8 cellular contexts compared by ENCODE assay signal in the genomic region with DNA sequence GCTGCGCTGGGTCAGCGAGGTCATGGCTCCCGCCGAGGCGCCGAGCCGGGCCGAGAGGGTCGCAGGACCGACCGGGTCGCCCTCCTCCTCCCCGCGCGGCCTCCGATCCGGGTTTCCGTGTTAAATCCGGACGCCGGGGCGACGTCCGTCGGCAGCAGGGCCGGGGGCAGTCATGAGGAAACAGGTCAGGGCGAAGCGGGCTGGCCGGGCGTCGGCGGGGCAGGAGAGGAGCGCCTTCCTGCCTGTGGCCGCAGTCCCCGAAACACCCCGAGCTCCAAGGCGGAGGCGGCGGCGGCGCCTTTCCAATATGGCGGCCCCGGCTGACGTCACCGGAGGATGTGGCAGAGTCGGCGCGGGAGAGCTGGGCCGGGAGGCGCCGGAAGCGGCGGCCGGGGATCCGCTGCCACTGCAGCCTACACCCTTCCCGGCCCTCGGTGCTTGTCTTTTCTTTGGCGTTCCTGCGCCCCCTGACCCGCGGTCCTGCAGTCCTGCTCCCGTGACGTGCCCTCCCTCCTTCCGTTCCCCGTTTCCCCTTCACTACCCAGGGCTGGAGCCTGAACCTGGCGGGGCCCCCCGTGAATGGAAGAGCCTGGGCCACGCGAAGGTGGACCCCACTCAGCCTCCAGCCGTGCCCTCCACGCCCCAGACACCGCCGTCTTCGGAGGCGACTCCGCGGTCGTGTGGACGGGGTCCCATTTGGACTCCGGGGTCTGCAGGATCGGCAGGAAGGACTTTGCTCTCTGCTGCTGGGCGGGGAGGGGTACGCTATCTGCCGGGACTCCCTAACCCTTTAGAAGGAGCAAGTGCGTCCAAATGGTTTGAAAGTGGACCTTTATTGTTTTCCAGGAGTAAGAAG. TPM values are rescaled to one million over a fixed set of nuclear protein-coding genes. Genes with fewer than 3 reads are reported as not detected.
A peak's percentile ranks its signal among the peaks of the same experiment; 100 is the strongest.
DNase-seq lines count a peak whose midpoint lies in the region; ATAC-seq, FAIRE-seq and TF ChIP-seq lines count a peak whose summit lies in the region.

Gene GOLPH3, minus strand, starts transcription at position 309 of the 856 bp plus-strand sequence. Its CDS starts 285 bp downstream, at position 24.

- peak; percentile 90 for ATAC-seq in activated T-helper 17 cell treated with anti-CD3 and anti-CD28 coated beads, Interleukin-2, amount 50 U/mL, for 72 hours (replicated peaks)
- peak; percentile 95 to 96 for ATAC-seq in natural killer cell treated with Interleukin-12 subunit alpha and Interleukin-12 subunit beta and Interleukin-15 and Interleukin-18, amount 100 ng/mL, for 72 hours

- DNase-seq in EH (ENCODE audit: low read depth) (peak; percentile 91), H54 (ENCODE audit: insufficient read length, low spot score) (peak; percentile 95), LoVo (ENCODE audit: low spot score) (peak; percentile 96), RWPE1 (ENCODE audit: low spot score) (peak; percentile 94), fibroblast of mammary gland (ENCODE audit: low read depth) (peak; percentile 81)
- peak; percentile 96 for DNase-seq in natural killer cell treated with Interleukin-12 subunit alpha and Interleukin-12 subunit beta and Interleukin-15 and Interleukin-18, amount 100 ng/mL, for 72 hours (ENCODE audit: low spot score)
- peak; percentile 91 for DNase-seq in stimulated activated naive CD4-positive, alpha-beta T cell treated with Interleukin-2 at 50 U/mL for 16 hours (lab: John Stamatoyannopoulos, UW)

- H3K27ac ChIP-seq in RWPE1: peak within 1 kb of the TSS; percentile 95

- H3K27me3 Mint-ChIP-seq in activated T-helper 17 cell treated with anti-CD3 and anti-CD28 coated beads, Interleukin-2, amount 50 U/mL, for 72 hours: peaks cover 3% of the 10 kb centered on the region
- H3K27me3 Mint-ChIP-seq in natural killer cell treated with Interleukin-12 subunit alpha and Interleukin-12 subunit beta and Interleukin-15 and Interleukin-18, amount 100 ng/mL, for 72 hours: no peaks in the 10 kb centered on the region

- CTCF ChIA-PET in RWPE1 (lab: Yijun Ruan, JAX): interaction anchor here (0.7 to 0.8 kb wide), 2 partner anchors 22 to 58 kb away, joined by 4 read pairs; no protein-coding TSS in a partner anchor

- H3K4me1 Mint-ChIP-seq in activated T-helper 17 cell treated with anti-CD3 and anti-CD28 coated beads, Interleukin-2, amount 50 U/mL, for 72 hours: peaks cover 31% of the 10 kb centered on the region
- H3K4me1 Mint-ChIP-seq in natural killer cell treated with Interleukin-12 subunit alpha and Interleukin-12 subunit beta and Interleukin-15 and Interleukin-18, amount 100 ng/mL, for 72 hours (ENCODE audit: low read depth in 2 of 2): peaks cover 22 to 44% of the 10 kb centered on the region in 2 donors

- peak within 1 kb of the TSS; percentile 89 for H3K4me3 Mint-ChIP-seq in activated T-helper 17 cell treated with anti-CD3 and anti-CD28 coated beads, Interleukin-2, amount 50 U/mL, for 72 hours
- H3K4me3 Mint-ChIP-seq in natural killer cell treated with Interleukin-12 subunit alpha and Interleukin-12 subunit beta and Interleukin-15 and Interleukin-18, amount 100 ng/mL, for 72 hours: peak within 1 kb of the TSS; percentile 98

- no peaks in the 10 kb centered on the region for H3K9me3 Mint-ChIP-seq in activated T-helper 17 cell treated with anti-CD3 and anti-CD28 coated beads, Interleukin-2, amount 50 U/mL, for 72 hours
- H3K9me3 Mint-ChIP-seq in natural killer cell treated with Interleukin-12 subunit alpha and Interleukin-12 subunit beta and Interleukin-15 and Interleukin-18, amount 100 ng/mL, for 72 hours: no peaks in the 10 kb centered on the region

- FAIRE-seq in H54 (lab: Jason Lieb, UNC): peak; percentile 20

- H3K4me3 ChIP-seq in fibroblast of mammary gland (ENCODE audit: control insufficient read depth, low read depth, low read length): peak within 1 kb of the TSS; percentile 91

- H3K36me3 Mint-ChIP-seq in activated T-helper 17 cell treated with anti-CD3 and anti-CD28 coated beads, Interleukin-2, amount 50 U/mL, for 72 hours (ENCODE audit: low read depth): peaks cover 49% of the 10 kb centered on the region
- H3K36me3 Mint-ChIP-seq in natural killer cell treated with Interleukin-12 subunit alpha and Interleukin-12 subunit beta and Interleukin-15 and Interleukin-18, amount 100 ng/mL, for 72 hours: peaks cover 34% of the 10 kb centered on the region

- TF ChIP-seq POLR2A in H54 (IDR thresholded peaks at IDR 0.05; ENCODE audit: low read depth, low read length): peak; percentile 95

- TF ChIP-seq CTCF in RWPE1 (conservative IDR thresholded peaks at IDR 0.05; ENCODE audit: low read depth) (no peak), fibroblast of mammary gland (conservative IDR thresholded peaks at IDR 0.05; ENCODE audit: control insufficient read depth, insufficient read depth, low read depth, low read length) (no peak)

- peak within 1 kb of the TSS; percentile 97 for H3K27ac Mint-ChIP-seq in activated T-helper 17 cell treated with anti-CD3 and anti-CD28 coated beads, Interleukin-2, amount 50 U/mL, for 72 hours
- H3K27ac Mint-ChIP-seq in natural killer cell treated with Interleukin-12 subunit alpha and Interleukin-12 subunit beta and Interleukin-15 and Interleukin-18, amount 100 ng/mL, for 72 hours: peak within 1 kb of the TSS; percentile 98 to 99

- POLR2A ChIA-PET in RWPE1 (lab: Yijun Ruan, JAX; ENCODE audit: low non-redundant PET): no interaction called here

RNA-seq across cellular contexts. Expression of gene GOLPH3, which starts in this region (rescaled TPM):
- total RNA-seq in activated T-helper 17 cell treated with anti-CD3 and anti-CD28 coated beads, Interleukin-2, amount 50 U/mL, for 72 hours: 10 to 100 TPM; 51.7 to 74.1 TPM
- total RNA-seq in natural killer cell treated with Interleukin-12 subunit alpha and Interleukin-12 subunit beta and Interleukin-15 and Interleukin-18, amount 100 ng/mL, for 72 hours: 10 to 100 TPM; 72.5 to 86.7 TPM

Comparison
In these comparisons a context has a peak if more than half of its experiments do, and no peak if none do; other contexts are left out.
1. Peak in every context shown above with its lines: DNase-seq, ATAC-seq, H3K4me3 ChIP-seq and H3K27ac ChIP-seq.